In the genomic region with DNA sequence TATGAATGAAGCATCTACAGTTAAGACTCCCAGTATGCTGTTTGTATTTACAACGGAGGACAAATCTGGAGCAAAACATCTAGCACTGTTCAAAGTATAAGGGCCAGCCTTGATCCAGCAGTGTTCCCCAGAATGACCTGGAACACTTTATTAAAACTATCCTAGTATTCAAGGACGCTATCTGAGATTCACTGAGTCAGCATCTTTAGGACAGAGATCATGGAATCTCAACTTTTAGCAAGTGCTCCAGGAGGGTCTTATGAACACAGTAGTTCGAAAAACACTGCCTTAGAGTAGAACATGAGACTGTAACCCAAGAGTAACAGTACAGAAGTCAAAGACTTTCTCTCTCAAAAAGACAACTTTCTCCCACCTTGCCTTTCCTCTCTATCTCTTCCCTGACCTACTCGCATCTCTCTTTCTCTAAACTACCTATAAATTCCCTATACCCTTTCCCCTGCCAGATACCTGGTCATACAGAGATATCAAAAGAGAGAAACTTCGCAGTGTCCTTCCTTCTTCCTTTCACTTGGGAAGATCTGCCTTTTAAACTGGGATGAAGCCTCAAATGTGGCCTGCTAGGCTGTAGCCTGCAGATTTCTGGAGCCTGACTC, we compare ENCODE assay signal across 1 cellular context.
A peak's percentile ranks its signal among the peaks of the same experiment; 100 is the strongest.
TF ChIP-seq lines count a peak whose summit lies in the region.

No MANE protein-coding gene starts in this region.

TF ChIP-seq in HepG2, 621 proteins besides CTCF, POLR2A, EP300 and RAD21:
- TF ChIP-seq, protein P1, sequence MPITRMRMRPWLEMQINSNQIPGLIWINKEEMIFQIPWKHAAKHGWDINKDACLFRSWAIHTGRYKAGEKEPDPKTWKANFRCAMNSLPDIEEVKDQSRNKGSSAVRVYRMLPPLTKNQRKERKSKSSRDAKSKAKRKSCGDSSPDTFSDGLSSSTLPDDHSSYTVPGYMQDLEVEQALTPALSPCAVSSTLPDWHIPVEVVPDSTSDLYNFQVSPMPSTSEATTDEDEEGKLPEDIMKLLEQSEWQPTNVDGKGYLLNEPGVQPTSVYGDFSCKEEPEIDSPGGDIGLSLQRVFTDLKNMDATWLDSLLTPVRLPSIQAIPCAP (CRISPR knock-in tag; IDR thresholded peaks at IDR 0.05; ENCODE audit: low read depth) = no peak
- TF ChIP-seq MAFK (conservative IDR thresholded peaks at IDR 0.05 in 1 of 2, IDR thresholded peaks at IDR 0.05 in 1 of 2; ENCODE audit: low read length in 2 of 2) (peak; percentile 93 to 96), GFI1 (CRISPR knock-in tag; IDR thresholded peaks at IDR 0.05; ENCODE audit: borderline replicate concordance) (no peak), ZNF790 (CRISPR knock-in tag; IDR thresholded peaks at IDR 0.05; ENCODE audit: borderline replicate concordance) (no peak), ATF7-NPFF (CRISPR knock-in tag; IDR thresholded peaks at IDR 0.05; ENCODE audit: low read depth) (no peak), RFXANK (CRISPR knock-in tag; IDR thresholded peaks at IDR 0.05) (no peak), ZKSCAN8 (CRISPR knock-in tag; IDR thresholded peaks at IDR 0.05; ENCODE audit: borderline replicate concordance) (no peak), MAFF (IDR thresholded peaks at IDR 0.05; ENCODE audit: low read depth, low read length) (peak; percentile 93), ZNF383 (CRISPR knock-in tag; IDR thresholded peaks at IDR 0.05; ENCODE audit: borderline replicate concordance) (no peak), ZNF34 (CRISPR knock-in tag; IDR thresholded peaks at IDR 0.05; ENCODE audit: borderline replicate concordance) (no peak)
- TF ChIP-seq, protein P2, sequence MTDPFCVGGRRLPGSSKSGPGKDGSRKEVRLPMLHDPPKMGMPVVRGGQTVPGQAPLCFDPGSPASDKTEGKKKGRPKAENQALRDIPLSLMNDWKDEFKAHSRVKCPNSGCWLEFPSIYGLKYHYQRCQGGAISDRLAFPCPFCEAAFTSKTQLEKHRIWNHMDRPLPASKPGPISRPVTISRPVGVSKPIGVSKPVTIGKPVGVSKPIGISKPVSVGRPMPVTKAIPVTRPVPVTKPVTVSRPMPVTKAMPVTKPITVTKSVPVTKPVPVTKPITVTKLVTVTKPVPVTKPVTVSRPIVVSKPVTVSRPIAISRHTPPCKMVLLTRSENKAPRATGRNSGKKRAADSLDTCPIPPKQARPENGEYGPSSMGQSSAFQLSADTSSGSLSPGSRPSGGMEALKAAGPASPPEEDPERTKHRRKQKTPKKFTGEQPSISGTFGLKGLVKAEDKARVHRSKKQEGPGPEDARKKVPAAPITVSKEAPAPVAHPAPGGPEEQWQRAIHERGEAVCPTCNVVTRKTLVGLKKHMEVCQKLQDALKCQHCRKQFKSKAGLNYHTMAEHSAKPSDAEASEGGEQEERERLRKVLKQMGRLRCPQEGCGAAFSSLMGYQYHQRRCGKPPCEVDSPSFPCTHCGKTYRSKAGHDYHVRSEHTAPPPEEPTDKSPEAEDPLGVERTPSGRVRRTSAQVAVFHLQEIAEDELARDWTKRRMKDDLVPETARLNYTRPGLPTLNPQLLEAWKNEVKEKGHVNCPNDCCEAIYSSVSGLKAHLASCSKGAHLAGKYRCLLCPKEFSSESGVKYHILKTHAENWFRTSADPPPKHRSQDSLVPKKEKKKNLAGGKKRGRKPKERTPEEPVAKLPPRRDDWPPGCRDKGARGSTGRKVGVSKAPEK (CRISPR knock-in tag; IDR thresholded peaks at IDR 0.05; ENCODE audit: borderline replicate concordance) = no peak
- TF ChIP-seq, protein P3, sequence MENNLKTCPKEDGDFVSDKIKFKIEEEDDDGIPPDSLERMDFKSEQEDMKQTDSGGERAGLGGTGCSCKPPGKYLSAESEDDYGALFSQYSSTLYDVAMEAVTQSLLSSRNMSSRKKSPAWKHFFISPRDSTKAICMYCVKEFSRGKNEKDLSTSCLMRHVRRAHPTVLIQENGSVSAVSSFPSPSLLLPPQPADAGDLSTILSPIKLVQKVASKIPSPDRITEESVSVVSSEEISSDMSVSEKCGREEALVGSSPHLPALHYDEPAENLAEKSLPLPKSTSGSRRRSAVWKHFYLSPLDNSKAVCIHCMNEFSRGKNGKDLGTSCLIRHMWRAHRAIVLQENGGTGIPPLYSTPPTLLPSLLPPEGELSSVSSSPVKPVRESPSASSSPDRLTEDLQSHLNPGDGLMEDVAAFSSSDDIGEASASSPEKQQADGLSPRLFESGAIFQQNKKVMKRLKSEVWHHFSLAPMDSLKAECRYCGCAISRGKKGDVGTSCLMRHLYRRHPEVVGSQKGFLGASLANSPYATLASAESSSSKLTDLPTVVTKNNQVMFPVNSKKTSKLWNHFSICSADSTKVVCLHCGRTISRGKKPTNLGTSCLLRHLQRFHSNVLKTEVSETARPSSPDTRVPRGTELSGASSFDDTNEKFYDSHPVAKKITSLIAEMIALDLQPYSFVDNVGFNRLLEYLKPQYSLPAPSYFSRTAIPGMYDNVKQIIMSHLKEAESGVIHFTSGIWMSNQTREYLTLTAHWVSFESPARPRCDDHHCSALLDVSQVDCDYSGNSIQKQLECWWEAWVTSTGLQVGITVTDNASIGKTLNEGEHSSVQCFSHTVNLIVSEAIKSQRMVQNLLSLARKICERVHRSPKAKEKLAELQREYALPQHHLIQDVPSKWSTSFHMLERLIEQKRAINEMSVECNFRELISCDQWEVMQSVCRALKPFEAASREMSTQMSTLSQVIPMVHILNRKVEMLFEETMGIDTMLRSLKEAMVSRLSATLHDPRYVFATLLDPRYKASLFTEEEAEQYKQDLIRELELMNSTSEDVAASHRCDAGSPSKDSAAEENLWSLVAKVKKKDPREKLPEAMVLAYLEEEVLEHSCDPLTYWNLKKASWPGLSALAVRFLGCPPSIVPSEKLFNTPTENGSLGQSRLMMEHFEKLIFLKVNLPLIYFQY (CRISPR knock-in tag; IDR thresholded peaks at IDR 0.05; ENCODE audit: borderline replicate concordance) = no peak
